Comparison of ENCODE assay signal across 23 cellular contexts in genomic region chr19:29503785-29504184, GRCh38. TPM values are rescaled to one million over a fixed set of nuclear protein-coding genes. Genes with fewer than 3 reads are reported as not detected.
"Had no signal": no experiment of that assay in that cellular context is flagged by ENCODE, and none has a peak within 500 bp of the region (broad histone marks: within the 10 kb centered on the region; RNA-seq: fewer than 3 reads in every experiment).

No MANE protein-coding gene starts in this region.

- H3K4me1 ChIP-seq: gastrocnemius medialis, upper lobe of right lung had no signal

- H3K9me3 Mint-ChIP-seq: immature natural killer cell, nephron had no signal

- H3K27ac ChIP-seq: cardiac muscle cell, coronary artery, gastrocnemius medialis, skin epidermis, suprapubic skin, tibial nerve, upper lobe of right lung had no signal

- H3K9me3 ChIP-seq: gastrocnemius medialis, suprapubic skin, tibial nerve, upper lobe of right lung had no signal

- DNase-seq: effector CD8-positive, alpha-beta T cell; gastrocnemius medialis; immature natural killer cell; left colon; left ventricle myocardium superior; mesendoderm; naive B cell; stimulated activated naive CD4-positive, alpha-beta T cell; upper lobe of right lung had no signal

- FAIRE-seq: keratinocyte had no signal

- H3K4me3 Mint-ChIP-seq: immature natural killer cell had no signal

- H3K4me1 Mint-ChIP-seq: immature natural killer cell, naive B cell had no signal

- H3K27me3 ChIP-seq: cardiac muscle cell, tibial nerve, upper lobe of right lung had no signal

- H3K36me3 Mint-ChIP-seq: immature natural killer cell, naive B cell had no signal

- H3K4me3 ChIP-seq: cardiac muscle cell, coronary artery, gastrocnemius medialis, skin epidermis, suprapubic skin, tibial nerve, upper lobe of right lung had no signal

- H3K36me3 ChIP-seq: cardiac muscle cell, gastrocnemius medialis, suprapubic skin, tibial nerve, upper lobe of right lung had no signal

- H3K27ac Mint-ChIP-seq: immature natural killer cell had no signal

RNA-seq across cellular contexts. Expression of gene VSTM2B, which starts 22.0 kb away (rescaled TPM):
- total RNA-seq: dermis microvascular lymphatic vessel endothelial cell, esophagus mucosa, fibroblast of lung, gastrocnemius medialis, left colon, left ventricle myocardium superior, lung microvascular endothelial cell, omental fat pad, pulmonary artery endothelial cell, sciatic nerve, suprapubic skin, tibial nerve, upper lobe of right lung had no signal
